2 cellular contexts compared by ENCODE assay signal in the genomic region with DNA sequence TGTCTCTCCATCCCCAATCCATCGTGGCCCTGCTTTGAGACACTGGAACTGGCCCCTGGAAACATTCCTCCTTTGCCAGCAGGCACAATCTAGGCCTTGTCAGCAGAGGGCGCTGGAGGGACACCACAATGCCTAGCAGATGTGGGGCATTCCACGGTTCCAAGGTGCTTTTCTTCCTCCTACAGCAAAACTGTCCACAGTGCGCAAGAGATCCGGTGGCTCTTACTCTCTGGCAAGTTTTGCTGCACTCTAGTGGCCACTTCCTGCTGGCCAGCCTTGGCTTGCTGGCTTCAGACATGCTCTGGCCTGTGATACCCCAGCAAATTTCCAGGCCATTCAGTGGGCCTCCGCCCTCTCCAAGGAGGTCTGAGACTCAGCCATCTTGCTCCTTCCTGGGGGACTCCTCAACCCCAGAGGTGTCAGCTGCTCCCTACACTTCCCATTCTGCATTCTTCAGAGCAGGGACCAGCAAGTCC.
TF ChIP-seq lines count a peak whose summit lies in the region.

No MANE protein-coding gene starts in this region.

TF ChIP-seq in HCT116, 20 proteins besides CTCF, POLR2A, EP300 and RAD21:
- TF ChIP-seq, protein P1, sequence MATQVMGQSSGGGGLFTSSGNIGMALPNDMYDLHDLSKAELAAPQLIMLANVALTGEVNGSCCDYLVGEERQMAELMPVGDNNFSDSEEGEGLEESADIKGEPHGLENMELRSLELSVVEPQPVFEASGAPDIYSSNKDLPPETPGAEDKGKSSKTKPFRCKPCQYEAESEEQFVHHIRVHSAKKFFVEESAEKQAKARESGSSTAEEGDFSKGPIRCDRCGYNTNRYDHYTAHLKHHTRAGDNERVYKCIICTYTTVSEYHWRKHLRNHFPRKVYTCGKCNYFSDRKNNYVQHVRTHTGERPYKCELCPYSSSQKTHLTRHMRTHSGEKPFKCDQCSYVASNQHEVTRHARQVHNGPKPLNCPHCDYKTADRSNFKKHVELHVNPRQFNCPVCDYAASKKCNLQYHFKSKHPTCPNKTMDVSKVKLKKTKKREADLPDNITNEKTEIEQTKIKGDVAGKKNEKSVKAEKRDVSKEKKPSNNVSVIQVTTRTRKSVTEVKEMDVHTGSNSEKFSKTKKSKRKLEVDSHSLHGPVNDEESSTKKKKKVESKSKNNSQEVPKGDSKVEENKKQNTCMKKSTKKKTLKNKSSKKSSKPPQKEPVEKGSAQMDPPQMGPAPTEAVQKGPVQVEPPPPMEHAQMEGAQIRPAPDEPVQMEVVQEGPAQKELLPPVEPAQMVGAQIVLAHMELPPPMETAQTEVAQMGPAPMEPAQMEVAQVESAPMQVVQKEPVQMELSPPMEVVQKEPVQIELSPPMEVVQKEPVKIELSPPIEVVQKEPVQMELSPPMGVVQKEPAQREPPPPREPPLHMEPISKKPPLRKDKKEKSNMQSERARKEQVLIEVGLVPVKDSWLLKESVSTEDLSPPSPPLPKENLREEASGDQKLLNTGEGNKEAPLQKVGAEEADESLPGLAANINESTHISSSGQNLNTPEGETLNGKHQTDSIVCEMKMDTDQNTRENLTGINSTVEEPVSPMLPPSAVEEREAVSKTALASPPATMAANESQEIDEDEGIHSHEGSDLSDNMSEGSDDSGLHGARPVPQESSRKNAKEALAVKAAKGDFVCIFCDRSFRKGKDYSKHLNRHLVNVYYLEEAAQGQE (IDR thresholded peaks at IDR 0.05; ENCODE audit: low read depth), result no peak
- TF ChIP-seq, protein P2, sequence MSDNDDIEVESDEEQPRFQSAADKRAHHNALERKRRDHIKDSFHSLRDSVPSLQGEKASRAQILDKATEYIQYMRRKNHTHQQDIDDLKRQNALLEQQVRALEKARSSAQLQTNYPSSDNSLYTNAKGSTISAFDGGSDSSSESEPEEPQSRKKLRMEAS (IDR thresholded peaks at IDR 0.05), result peak; percentile 44; the same call in 1 of the 2 replicates
- TF ChIP-seq CBX3 (IDR thresholded peaks at IDR 0.05; ENCODE audit: low read depth), result peak; percentile 85
- peak; percentile 65 for TF ChIP-seq YY1 (IDR thresholded peaks at IDR 0.05; ENCODE audit: extremely low read depth, insufficient replicate concordance, low read depth, low read length)
- peak; percentile 49 for TF ChIP-seq POLR2AphosphoS5 (IDR thresholded peaks at IDR 0.05; ENCODE audit: low read depth, low read length)
- TF ChIP-seq CEBPB (IDR thresholded peaks at IDR 0.05; ENCODE audit: low read depth), result no peak

TF ChIP-seq in GM12878, 131 proteins besides CTCF, POLR2A, EP300 and RAD21 (continues in another document):
- TF ChIP-seq TBL1XR1 (IDR thresholded peaks at IDR 0.05; ENCODE audit: low read depth, low read length) (peak; percentile 33; the same call in 1 of the 2 replicates), CREB1 (IDR thresholded peaks at IDR 0.05; ENCODE audit: low read depth) (0 out of 2 replicates have a peak, but pooled peaks have one; percentile 26), BHLHE40 (IDR thresholded peaks at IDR 0.05; ENCODE audit: borderline replicate concordance in 1 of 2, low read depth in 2 of 2, low read length in 1 of 2) (0 out of 4 replicates have a peak, but pooled peaks of 1 of the 2 experiments have one; percentile 22), MXI1 (IDR thresholded peaks at IDR 0.05; ENCODE audit: low read depth, low read length) (0 out of 2 replicates have a peak, but pooled peaks have one; percentile 27), SMARCA5 (IDR thresholded peaks at IDR 0.05) (peak; percentile 82; the same call in 1 of the 2 replicates), ZNF24 (IDR thresholded peaks at IDR 0.05) (0 out of 2 replicates have a peak, but pooled peaks have one; percentile 4), EED (IDR thresholded peaks at IDR 0.05; ENCODE audit: low read depth) (peak; percentile 73), IRF4 (IDR thresholded peaks at IDR 0.05; ENCODE audit: low read depth, low read length) (peak; percentile 37; the same call in 1 of the 2 replicates), CHD1 (IDR thresholded peaks at IDR 0.05; ENCODE audit: low read depth, low read length) (no peak), NR2F1 (conservative IDR thresholded peaks at IDR 0.05) (peak; percentile 70), NBN (IDR thresholded peaks at IDR 0.05) (peak; percentile 73), YY1 (IDR thresholded peaks at IDR 0.05; ENCODE audit: low read depth, low read length) (peak; percentile 81), RELA (IDR thresholded peaks at IDR 0.05; ENCODE audit: borderline replicate concordance, partially characterized antibody) (peak; percentile 96), HCFC1 (IDR thresholded peaks at IDR 0.05; ENCODE audit: low read length) (0 out of 2 replicates have a peak, but pooled peaks have one; percentile 23), RB1 (IDR thresholded peaks at IDR 0.05; ENCODE audit: borderline replicate concordance) (peak; percentile 86), SMC3 (IDR thresholded peaks at IDR 0.05; ENCODE audit: borderline replicate concordance, low read length) (peak; percentile 99), NFIC (IDR thresholded peaks at IDR 0.05; ENCODE audit: low read depth, low read length) (no peak), RAD51 (IDR thresholded peaks at IDR 0.05) (0 out of 2 replicates have a peak, but pooled peaks have one; percentile 7), IKZF2 (IDR thresholded peaks at IDR 0.05) (peak; percentile 22 to 36; a peak in 2 of 4 replicates), RUNX3 (IDR thresholded peaks at IDR 0.05; ENCODE audit: low read length) (peak; percentile 62)
- TF ChIP-seq, protein P3, sequence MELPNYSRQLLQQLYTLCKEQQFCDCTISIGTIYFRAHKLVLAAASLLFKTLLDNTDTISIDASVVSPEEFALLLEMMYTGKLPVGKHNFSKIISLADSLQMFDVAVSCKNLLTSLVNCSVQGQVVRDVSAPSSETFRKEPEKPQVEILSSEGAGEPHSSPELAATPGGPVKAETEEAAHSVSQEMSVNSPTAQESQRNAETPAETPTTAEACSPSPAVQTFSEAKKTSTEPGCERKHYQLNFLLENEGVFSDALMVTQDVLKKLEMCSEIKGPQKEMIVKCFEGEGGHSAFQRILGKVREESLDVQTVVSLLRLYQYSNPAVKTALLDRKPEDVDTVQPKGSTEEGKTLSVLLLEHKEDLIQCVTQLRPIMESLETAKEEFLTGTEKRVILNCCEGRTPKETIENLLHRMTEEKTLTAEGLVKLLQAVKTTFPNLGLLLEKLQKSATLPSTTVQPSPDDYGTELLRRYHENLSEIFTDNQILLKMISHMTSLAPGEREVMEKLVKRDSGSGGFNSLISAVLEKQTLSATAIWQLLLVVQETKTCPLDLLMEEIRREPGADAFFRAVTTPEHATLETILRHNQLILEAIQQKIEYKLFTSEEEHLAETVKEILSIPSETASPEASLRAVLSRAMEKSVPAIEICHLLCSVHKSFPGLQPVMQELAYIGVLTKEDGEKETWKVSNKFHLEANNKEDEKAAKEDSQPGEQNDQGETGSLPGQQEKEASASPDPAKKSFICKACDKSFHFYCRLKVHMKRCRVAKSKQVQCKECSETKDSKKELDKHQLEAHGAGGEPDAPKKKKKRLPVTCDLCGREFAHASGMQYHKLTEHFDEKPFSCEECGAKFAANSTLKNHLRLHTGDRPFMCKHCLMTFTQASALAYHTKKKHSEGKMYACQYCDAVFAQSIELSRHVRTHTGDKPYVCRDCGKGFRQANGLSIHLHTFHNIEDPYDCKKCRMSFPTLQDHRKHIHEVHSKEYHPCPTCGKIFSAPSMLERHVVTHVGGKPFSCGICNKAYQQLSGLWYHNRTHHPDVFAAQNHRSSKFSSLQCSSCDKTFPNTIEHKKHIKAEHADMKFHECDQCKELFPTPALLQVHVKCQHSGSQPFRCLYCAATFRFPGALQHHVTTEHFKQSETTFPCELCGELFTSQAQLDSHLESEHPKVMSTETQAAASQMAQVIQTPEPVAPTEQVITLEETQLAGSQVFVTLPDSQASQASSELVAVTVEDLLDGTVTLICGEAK (IDR thresholded peaks at IDR 0.05; ENCODE audit: borderline replicate concordance), result no peak
- TF ChIP-seq, protein P4, sequence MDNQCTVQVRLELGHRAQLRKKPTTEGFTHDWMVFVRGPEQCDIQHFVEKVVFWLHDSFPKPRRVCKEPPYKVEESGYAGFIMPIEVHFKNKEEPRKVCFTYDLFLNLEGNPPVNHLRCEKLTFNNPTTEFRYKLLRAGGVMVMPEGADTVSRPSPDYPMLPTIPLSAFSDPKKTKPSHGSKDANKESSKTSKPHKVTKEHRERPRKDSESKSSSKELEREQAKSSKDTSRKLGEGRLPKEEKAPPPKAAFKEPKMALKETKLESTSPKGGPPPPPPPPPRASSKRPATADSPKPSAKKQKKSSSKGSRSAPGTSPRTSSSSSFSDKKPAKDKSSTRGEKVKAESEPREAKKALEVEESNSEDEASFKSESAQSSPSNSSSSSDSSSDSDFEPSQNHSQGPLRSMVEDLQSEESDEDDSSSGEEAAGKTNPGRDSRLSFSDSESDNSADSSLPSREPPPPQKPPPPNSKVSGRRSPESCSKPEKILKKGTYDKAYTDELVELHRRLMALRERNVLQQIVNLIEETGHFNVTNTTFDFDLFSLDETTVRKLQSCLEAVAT (IDR thresholded peaks at IDR 0.05), result 0 out of 2 replicates have a peak, but pooled peaks have one; percentile 36
- TF ChIP-seq, protein P5, sequence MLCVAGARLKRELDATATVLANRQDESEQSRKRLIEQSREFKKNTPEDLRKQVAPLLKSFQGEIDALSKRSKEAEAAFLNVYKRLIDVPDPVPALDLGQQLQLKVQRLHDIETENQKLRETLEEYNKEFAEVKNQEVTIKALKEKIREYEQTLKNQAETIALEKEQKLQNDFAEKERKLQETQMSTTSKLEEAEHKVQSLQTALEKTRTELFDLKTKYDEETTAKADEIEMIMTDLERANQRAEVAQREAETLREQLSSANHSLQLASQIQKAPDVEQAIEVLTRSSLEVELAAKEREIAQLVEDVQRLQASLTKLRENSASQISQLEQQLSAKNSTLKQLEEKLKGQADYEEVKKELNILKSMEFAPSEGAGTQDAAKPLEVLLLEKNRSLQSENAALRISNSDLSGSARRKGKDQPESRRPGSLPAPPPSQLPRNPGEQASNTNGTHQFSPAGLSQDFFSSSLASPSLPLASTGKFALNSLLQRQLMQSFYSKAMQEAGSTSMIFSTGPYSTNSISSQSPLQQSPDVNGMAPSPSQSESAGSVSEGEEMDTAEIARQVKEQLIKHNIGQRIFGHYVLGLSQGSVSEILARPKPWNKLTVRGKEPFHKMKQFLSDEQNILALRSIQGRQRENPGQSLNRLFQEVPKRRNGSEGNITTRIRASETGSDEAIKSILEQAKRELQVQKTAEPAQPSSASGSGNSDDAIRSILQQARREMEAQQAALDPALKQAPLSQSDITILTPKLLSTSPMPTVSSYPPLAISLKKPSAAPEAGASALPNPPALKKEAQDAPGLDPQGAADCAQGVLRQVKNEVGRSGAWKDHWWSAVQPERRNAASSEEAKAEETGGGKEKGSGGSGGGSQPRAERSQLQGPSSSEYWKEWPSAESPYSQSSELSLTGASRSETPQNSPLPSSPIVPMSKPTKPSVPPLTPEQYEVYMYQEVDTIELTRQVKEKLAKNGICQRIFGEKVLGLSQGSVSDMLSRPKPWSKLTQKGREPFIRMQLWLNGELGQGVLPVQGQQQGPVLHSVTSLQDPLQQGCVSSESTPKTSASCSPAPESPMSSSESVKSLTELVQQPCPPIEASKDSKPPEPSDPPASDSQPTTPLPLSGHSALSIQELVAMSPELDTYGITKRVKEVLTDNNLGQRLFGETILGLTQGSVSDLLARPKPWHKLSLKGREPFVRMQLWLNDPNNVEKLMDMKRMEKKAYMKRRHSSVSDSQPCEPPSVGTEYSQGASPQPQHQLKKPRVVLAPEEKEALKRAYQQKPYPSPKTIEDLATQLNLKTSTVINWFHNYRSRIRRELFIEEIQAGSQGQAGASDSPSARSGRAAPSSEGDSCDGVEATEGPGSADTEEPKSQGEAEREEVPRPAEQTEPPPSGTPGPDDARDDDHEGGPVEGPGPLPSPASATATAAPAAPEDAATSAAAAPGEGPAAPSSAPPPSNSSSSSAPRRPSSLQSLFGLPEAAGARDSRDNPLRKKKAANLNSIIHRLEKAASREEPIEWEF (IDR thresholded peaks at IDR 0.05; ENCODE audit: insufficient replicate concordance, low read depth, low read length), result no peak
- TF ChIP-seq, protein P6, sequence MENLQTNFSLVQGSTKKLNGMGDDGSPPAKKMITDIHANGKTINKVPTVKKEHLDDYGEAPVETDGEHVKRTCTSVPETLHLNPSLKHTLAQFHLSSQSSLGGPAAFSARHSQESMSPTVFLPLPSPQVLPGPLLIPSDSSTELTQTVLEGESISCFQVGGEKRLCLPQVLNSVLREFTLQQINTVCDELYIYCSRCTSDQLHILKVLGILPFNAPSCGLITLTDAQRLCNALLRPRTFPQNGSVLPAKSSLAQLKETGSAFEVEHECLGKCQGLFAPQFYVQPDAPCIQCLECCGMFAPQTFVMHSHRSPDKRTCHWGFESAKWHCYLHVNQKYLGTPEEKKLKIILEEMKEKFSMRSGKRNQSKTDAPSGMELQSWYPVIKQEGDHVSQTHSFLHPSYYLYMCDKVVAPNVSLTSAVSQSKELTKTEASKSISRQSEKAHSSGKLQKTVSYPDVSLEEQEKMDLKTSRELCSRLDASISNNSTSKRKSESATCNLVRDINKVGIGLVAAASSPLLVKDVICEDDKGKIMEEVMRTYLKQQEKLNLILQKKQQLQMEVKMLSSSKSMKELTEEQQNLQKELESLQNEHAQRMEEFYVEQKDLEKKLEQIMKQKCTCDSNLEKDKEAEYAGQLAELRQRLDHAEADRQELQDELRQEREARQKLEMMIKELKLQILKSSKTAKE (IDR thresholded peaks at IDR 0.05; ENCODE audit: low read depth, poor library complexity, severe bottlenecking), result peak; percentile 42
- TF ChIP-seq, protein P7, sequence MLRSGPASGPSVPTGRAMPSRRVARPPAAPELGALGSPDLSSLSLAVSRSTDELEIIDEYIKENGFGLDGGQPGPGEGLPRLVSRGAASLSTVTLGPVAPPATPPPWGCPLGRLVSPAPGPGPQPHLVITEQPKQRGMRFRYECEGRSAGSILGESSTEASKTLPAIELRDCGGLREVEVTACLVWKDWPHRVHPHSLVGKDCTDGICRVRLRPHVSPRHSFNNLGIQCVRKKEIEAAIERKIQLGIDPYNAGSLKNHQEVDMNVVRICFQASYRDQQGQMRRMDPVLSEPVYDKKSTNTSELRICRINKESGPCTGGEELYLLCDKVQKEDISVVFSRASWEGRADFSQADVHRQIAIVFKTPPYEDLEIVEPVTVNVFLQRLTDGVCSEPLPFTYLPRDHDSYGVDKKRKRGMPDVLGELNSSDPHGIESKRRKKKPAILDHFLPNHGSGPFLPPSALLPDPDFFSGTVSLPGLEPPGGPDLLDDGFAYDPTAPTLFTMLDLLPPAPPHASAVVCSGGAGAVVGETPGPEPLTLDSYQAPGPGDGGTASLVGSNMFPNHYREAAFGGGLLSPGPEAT (IDR thresholded peaks at IDR 0.05; ENCODE audit: low read depth), result peak; percentile 75; the same call in 1 of the 2 replicates
- TF ChIP-seq, protein P8, sequence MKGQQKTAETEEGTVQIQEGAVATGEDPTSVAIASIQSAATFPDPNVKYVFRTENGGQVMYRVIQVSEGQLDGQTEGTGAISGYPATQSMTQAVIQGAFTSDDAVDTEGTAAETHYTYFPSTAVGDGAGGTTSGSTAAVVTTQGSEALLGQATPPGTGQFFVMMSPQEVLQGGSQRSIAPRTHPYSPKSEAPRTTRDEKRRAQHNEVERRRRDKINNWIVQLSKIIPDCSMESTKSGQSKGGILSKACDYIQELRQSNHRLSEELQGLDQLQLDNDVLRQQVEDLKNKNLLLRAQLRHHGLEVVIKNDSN (IDR thresholded peaks at IDR 0.05; ENCODE audit: borderline replicate concordance, extremely low read length, insufficient read depth, low read depth, low read length), result no peak
- TF ChIP-seq, protein P9, sequence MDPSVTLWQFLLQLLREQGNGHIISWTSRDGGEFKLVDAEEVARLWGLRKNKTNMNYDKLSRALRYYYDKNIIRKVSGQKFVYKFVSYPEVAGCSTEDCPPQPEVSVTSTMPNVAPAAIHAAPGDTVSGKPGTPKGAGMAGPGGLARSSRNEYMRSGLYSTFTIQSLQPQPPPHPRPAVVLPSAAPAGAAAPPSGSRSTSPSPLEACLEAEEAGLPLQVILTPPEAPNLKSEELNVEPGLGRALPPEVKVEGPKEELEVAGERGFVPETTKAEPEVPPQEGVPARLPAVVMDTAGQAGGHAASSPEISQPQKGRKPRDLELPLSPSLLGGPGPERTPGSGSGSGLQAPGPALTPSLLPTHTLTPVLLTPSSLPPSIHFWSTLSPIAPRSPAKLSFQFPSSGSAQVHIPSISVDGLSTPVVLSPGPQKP (IDR thresholded peaks at IDR 0.05; ENCODE audit: low read depth, low read length), result 0 out of 2 replicates have a peak, but pooled peaks have one; percentile 49
